23 cellular contexts compared by ENCODE assay signal in genomic region chr7:77664715-77665114, GRCh38. TPM values are rescaled to one million over a fixed set of nuclear protein-coding genes. Genes with fewer than 3 reads are reported as not detected.
DNase-seq lines count a peak whose midpoint lies in the region; ATAC-seq, FAIRE-seq and TF ChIP-seq lines count a peak whose summit lies in the region.
"Had no signal": no experiment of that assay in that cellular context is flagged by ENCODE, and none has a peak within 500 bp of the region (broad histone marks: within the 10 kb centered on the region; RNA-seq: fewer than 3 reads in every experiment).

No MANE protein-coding gene starts in this region.

- peaks cover 2 to 16% of the 10 kb centered on the region in 2 experiments; a peak in 3 of 4 replicates for H3K79me1 ChIP-seq in IMR-90 (ENCODE audit: low read depth in 1 of 2, low read length in 2 of 2)
- H3K79me1 ChIP-seq in trophoblast cell (ENCODE audit: low read length), result no peaks in the 10 kb centered on the region

- no peak overlapping the region for H2AK9ac ChIP-seq in IMR-90 (replicated peaks; ENCODE audit: low read depth, low read length, poor library complexity)

- H4K91ac ChIP-seq in IMR-90 (ENCODE audit: insufficient read depth, low read depth, low read length) (no peak overlapping the region), trophoblast cell (ENCODE audit: low read depth, low read length) (no peak overlapping the region)

- no peak overlapping the region for H2BK15ac ChIP-seq in IMR-90 (ENCODE audit: low read depth, low read length)

- H2BK20ac ChIP-seq in IMR-90 (ENCODE audit: low read depth, low read length), result peak overlapping the region; percentile 44; the same call in 1 of the 2 replicates

- no peaks in the 10 kb centered on the region for H3K9me2 ChIP-seq in GM23248 (ENCODE audit: insufficient read depth)

- no peak overlapping the region for H3K27ac ChIP-seq in GM23248
- no peak overlapping the region; the same call in 1 of the 2 replicates for H3K27ac ChIP-seq in IMR-90 (ENCODE audit: insufficient read depth, low read length)
- H3K27ac ChIP-seq in trophoblast cell (ENCODE audit: low read depth, low read length), result no peak overlapping the region
- H3K27ac ChIP-seq: SJCRH30 had no signal

- H3K56ac ChIP-seq in IMR-90 (ENCODE audit: extremely low read depth, insufficient read depth, low read length), result no peak overlapping the region

- peak overlapping the region; percentile 49; the same call in 1 of the 2 replicates for H3K23ac ChIP-seq in IMR-90 (ENCODE audit: low read depth, low read length)
- no peak overlapping the region for H3K23ac ChIP-seq in trophoblast cell (ENCODE audit: low read length)

- TF ChIP-seq RAD21 in IMR-90 (IDR thresholded peaks at IDR 0.05; ENCODE audit: low read length), result no peak

- no peak for FAIRE-seq in bronchial epithelial cell (lab: Jason Lieb, UNC)
- FAIRE-seq: G401.6, GM12892, K562 had no signal

- H3K79me2 ChIP-seq in GM23248 (ENCODE audit: insufficient read depth) (0 out of 2 replicates have a peak, but pooled peaks cover 6% of the 10 kb centered on the region), trophoblast cell (ENCODE audit: control insufficient read depth, insufficient read depth, low read length, poor library complexity) (no peaks in the 10 kb centered on the region)

- H3K36me3 ChIP-seq in GM23248 (ENCODE audit: low read depth) (peaks cover 17% of the 10 kb centered on the region; the same call in 1 of the 2 replicates), IMR-90 (ENCODE audit: control insufficient read depth, insufficient read depth, low read length) (peaks cover 8% of the 10 kb centered on the region; the same call in 1 of the 2 replicates), bronchial epithelial cell (ENCODE audit: control insufficient read depth, insufficient read depth, low read length) (no peaks in the 10 kb centered on the region), trophoblast cell (ENCODE audit: control insufficient read depth in 1 of 2, insufficient read depth in 2 of 2, low read length in 2 of 2) (peaks cover 8% of the 10 kb centered on the region in 2 experiments)

- H3K4me3 ChIP-seq in GM23248, result no peak overlapping the region
- no peak overlapping the region for H3K4me3 ChIP-seq in IMR-90 (ENCODE audit: insufficient read depth, low read depth, low read length)
- no peak overlapping the region for H3K4me3 ChIP-seq in bronchial epithelial cell (ENCODE audit: low read depth, low read length)
- H3K4me3 ChIP-seq in trophoblast cell (ENCODE audit: low read depth, low read length), result no peak overlapping the region
- H3K4me3 ChIP-seq: K562, SJCRH30 had no signal

- H3K18ac ChIP-seq in IMR-90 (ENCODE audit: low read depth, low read length), result peak overlapping the region; percentile 83; the same call in 1 of the 2 replicates
- H3K18ac ChIP-seq in trophoblast cell (ENCODE audit: low read length), result no peak overlapping the region

- no peak for TF ChIP-seq CTCF in IMR-90 (conservative IDR thresholded peaks at IDR 0.05; ENCODE audit: low read depth, low read length)
- no peak for TF ChIP-seq CTCF in bronchial epithelial cell (IDR thresholded peaks at IDR 0.05; ENCODE audit: insufficient read depth, low read length, severe bottlenecking)

- H3K14ac ChIP-seq in IMR-90 (replicated peaks; ENCODE audit: low read depth, low read length) (0 out of 2 replicates have a peak overlapping the region, but pooled peaks have one; percentile 58), trophoblast cell (ENCODE audit: low read length) (no peak overlapping the region)

- peak overlapping the region; percentile 67; the same call in 1 of the 2 replicates for H4K5ac ChIP-seq in IMR-90 (ENCODE audit: low read depth, low read length)

- ATAC-seq in IMR-90 (ENCODE audit: low read depth) (no peak; the same call in 1 of the 2 replicates), left lobe of liver (peak; percentile 23), GM18861 (IDR thresholded peaks at IDR 0.05; ENCODE audit: unreplicated experiment) (no peak)
- ATAC-seq: Panc1 had no signal

- no peak overlapping the region; the same call in 1 of the 2 replicates for H3K4ac ChIP-seq in IMR-90 (ENCODE audit: low read depth, low read length)
- no peak overlapping the region for H3K4ac ChIP-seq in trophoblast cell (ENCODE audit: low read depth, low read length)

- no peak overlapping the region for H2BK12ac ChIP-seq in trophoblast cell (ENCODE audit: low read length)

- no TSS peak for BruUV-seq in IMR-90 (replicated peaks; lab: Mats Ljungman, UMichigan)

- intact Hi-C loops in IMR-90 (cut with micrococcal nuclease), result no loop called here

- peaks cover 6% of the 10 kb centered on the region; the same call in 1 of the 2 replicates for H3F3A ChIP-seq in GM23248 (ENCODE audit: insufficient read depth)

- POLR2A ChIA-PET in IMR-90 (lab: Charles Lee; ENCODE audit: unreplicated experiment), result no interaction called here

- H3K9ac ChIP-seq in GM23248 (no peak overlapping the region), IMR-90 (ENCODE audit: low read depth, low read length) (no peak overlapping the region), trophoblast cell (ENCODE audit: low read length) (no peak overlapping the region)

- peak overlapping the region; percentile 77 for H2BK5ac ChIP-seq in IMR-90 (ENCODE audit: low read depth, low read length, poor library complexity, severe bottlenecking)
- no peak overlapping the region for H2BK5ac ChIP-seq in trophoblast cell (ENCODE audit: low read depth, low read length, poor library complexity)

- no peak overlapping the region for H2BK120ac ChIP-seq in IMR-90 (ENCODE audit: low read depth, low read length)
- no peak overlapping the region for H2BK120ac ChIP-seq in trophoblast cell (ENCODE audit: insufficient read depth, low read length, poor library complexity)

- in situ Hi-C loops in GM23248 (cut with MboI), result loop anchor here (10.0 to 25.0 kb wide), 2 partner anchors 90 to 273 kb away; no protein-coding TSS in a partner anchor
- in situ Hi-C loops in IMR-90 (cut with MboI; ENCODE audit: low sequenced_read_pairs), result loop anchor here (25.0 kb wide), 1 partner anchor 273 kb away; no protein-coding TSS in a partner anchor

- no peaks in the 10 kb centered on the region for H3K4me1 ChIP-seq in GM23248 (ENCODE audit: insufficient read depth)
- H3K4me1 ChIP-seq in IMR-90 (ENCODE audit: control insufficient read depth, insufficient read depth, low read length), result peaks cover 8% of the 10 kb centered on the region
- no peaks in the 10 kb centered on the region for H3K4me1 ChIP-seq in trophoblast cell (ENCODE audit: control insufficient read depth in 1 of 2, insufficient read depth in 2 of 2, low read length in 2 of 2)
- H3K4me1 ChIP-seq: SJCRH30 had no signal

- no peak overlapping the region for H3K4me2 ChIP-seq in GM23248 (ENCODE audit: unreplicated experiment)
- H3K4me2 ChIP-seq in IMR-90 (ENCODE audit: low read depth, low read length), result peak overlapping the region; percentile 63; the same call in 1 of the 2 replicates
- no peak overlapping the region for H3K4me2 ChIP-seq in trophoblast cell (ENCODE audit: low read length)

- CTCF ChIA-PET in IMR-90 (lab: Yijun Ruan, JAX), result interaction anchor here (1.2 to 1.5 kb wide), 3 partner anchors 8 to 13 kb away, joined by 3 to 5 read pairs (median 4); no protein-coding TSS in a partner anchor

- H2AK5ac ChIP-seq in IMR-90 (ENCODE audit: low read depth, low read length) (no peak overlapping the region; the same call in 1 of the 2 replicates), trophoblast cell (ENCODE audit: low read length) (no peak overlapping the region)

- H4K20me1 ChIP-seq in GM23248 (ENCODE audit: insufficient read depth) (no peaks in the 10 kb centered on the region), IMR-90 (ENCODE audit: insufficient read depth, low read length) (no peaks in the 10 kb centered on the region)

- H4K8ac ChIP-seq in IMR-90 (ENCODE audit: low read depth in 2 of 2, low read length in 2 of 2) (no peak overlapping the region), trophoblast cell (ENCODE audit: low read depth, low read length) (no peak overlapping the region)

- H2AFZ ChIP-seq in GM23248 (no peak overlapping the region), IMR-90 (replicated peaks; ENCODE audit: low read length, poor library complexity) (no peak overlapping the region), trophoblast cell (ENCODE audit: insufficient read depth, low read length, poor library complexity) (no peak overlapping the region)

- no peak overlapping the region for H4K12ac ChIP-seq in trophoblast cell (ENCODE audit: low read depth, low read length)

- H3K27me3 ChIP-seq in GM23248 (replicated peaks; ENCODE audit: insufficient read depth) (no peaks in the 10 kb centered on the region), IMR-90 (ENCODE audit: control insufficient read depth, insufficient read depth, low read length) (no peaks in the 10 kb centered on the region), bronchial epithelial cell (ENCODE audit: control insufficient read depth, insufficient read depth, low read length) (no peaks in the 10 kb centered on the region), trophoblast cell (ENCODE audit: insufficient read depth, low read length) (no peaks in the 10 kb centered on the region)
- H3K27me3 ChIP-seq: SJCRH30 had no signal

- H3K9me3 ChIP-seq in GM23248 (ENCODE audit: low read depth) (no peaks in the 10 kb centered on the region), IMR-90 (ENCODE audit: control insufficient read depth, insufficient read depth, low read length) (no peaks in the 10 kb centered on the region), trophoblast cell (ENCODE audit: insufficient read depth, low read depth, low read length) (no peaks in the 10 kb centered on the region)
- H3K9me3 ChIP-seq: Caco-2, SJCRH30 had no signal

- no peak for TF ChIP-seq POLR2A in IMR-90 (IDR thresholded peaks at IDR 0.05; ENCODE audit: low read depth, low read length)

- peaks cover 2% of the 10 kb centered on the region; the same call in 1 of the 2 replicates for H3K9me1 ChIP-seq in IMR-90 (ENCODE audit: insufficient read depth, low read length)

- DNase-seq in GM23248 (peak; percentile 10), IMR-90 (no peak), bronchial epithelial cell (ENCODE audit: low read depth) (peak; percentile 36), left lobe of liver (ENCODE audit: low spot score) (no peak), NCI-H510A treated with DMSO at 0.1 percent for 48 hours (lab: John Stamatoyannopoulos, UW) (no peak), NCI-H1694 (lab: John Stamatoyannopoulos, UW) (no peak), trophoblast cell (no peak)
- DNase-seq: Caco-2; CD4-positive, alpha-beta T cell; DMS153; MM.1S; NCI-H1105; NCI-H146; NCI-H2029 treated with DMSO at 0.1 percent for 48 hours; NCI-H226; NCI-H524; NCI-H82; SJCRH30 had no signal

- dilution Hi-C loops in IMR-90 (cut with HindIII; ENCODE audit: low sequenced_read_pairs, unreplicated experiment), result no loop called here

RNA-seq across cellular contexts. Expression of gene RSBN1L, which starts 31.5 kb away (rescaled TPM):
- total RNA-seq in GM23248 (2014; rRNA removed; shearing (Covaris generic)), result 4.9 and 13.3 TPM in 2 replicates
- polyA plus RNA-seq in GM23248 (2016; fragmentation: Nextera tagmentation; extraction: Ambion mirVana) (2.0 and 2.5 TPM in 2 replicates), IMR-90 (2012; rRNA removed) (5.7 and 7.8 TPM in 2 replicates)
- total RNA-seq in IMR-90 (2012; rRNA removed) (14.7 and 23.6 TPM in 2 replicates), bronchial epithelial cell (15.4 and 17.9 TPM in 2 replicates), left lobe of liver (7.4 TPM)
- 1.1 and 1.7 TPM in 2 replicates for polyA plus RNA-seq in IMR-90 (2012; cell fraction: cytosol; rRNA removed)
- 1.8 and 10.0 TPM in 2 replicates for polyA plus RNA-seq in IMR-90 (2012; cell fraction: nucleus; rRNA removed; ENCODE audit: low replicate concordance)
- 10.3 and 10.7 TPM in 2 replicates for polyA plus RNA-seq in trophoblast cell (2013)

Comparison
In these comparisons a context has a peak if more than half of its experiments do, and no peak if none do; other contexts are left out.
1. DNase-seq: peak in GM23248 (single experiment) and bronchial epithelial cell (single experiment); none in IMR-90 (single experiment), left lobe of liver (single experiment), NCI-H510A treated with DMSO at 0.1 percent for 48 hours (single experiment), NCI-H1694 (single experiment) and trophoblast cell (0 of 2).